Comparison of ENCODE assay signal across 8 cellular contexts in genomic region chr13:30307194-30307965, GRCh38. TPM values are rescaled to one million over a fixed set of nuclear protein-coding genes. Genes with fewer than 3 reads are reported as not detected.
DNase-seq lines count a peak whose midpoint lies in the region; ATAC-seq and TF ChIP-seq lines count a peak whose summit lies in the region.

Gene KATNAL1, minus strand, starts transcription at chr13:30307551. Its CDS starts 23,774 bp downstream, at chr13:30283777.

- H3K9me3 ChIP-seq in heart right ventricle (no peaks in the 10 kb centered on the region), upper lobe of right lung (no peaks in the 10 kb centered on the region)

- peak within 1 kb of the TSS; percentile 78 to 98 (median 96) for H3K27ac ChIP-seq in heart right ventricle
- peak within 1 kb of the TSS; percentile 85 for H3K27ac ChIP-seq in upper lobe of right lung

- 0 to 1% methylated on average over 59 to 71 of the region's 71 CpGs for WGBS in heart right ventricle, 2 donors

- no peak for TF ChIP-seq CTCF in HFF-Myc (IDR thresholded peaks at IDR 0.05; ENCODE audit: low read depth, low read length, missing control alignments)
- no peak for TF ChIP-seq CTCF in heart right ventricle (IDR thresholded peaks at IDR 0.05)
- TF ChIP-seq CTCF in upper lobe of right lung (IDR thresholded peaks at IDR 0.05), result no peak

- peaks cover 0 to 63% (median 50%) of the 10 kb centered on the region in 9 donors for H3K4me1 ChIP-seq in heart right ventricle
- H3K4me1 ChIP-seq in upper lobe of right lung, result peaks cover 15% of the 10 kb centered on the region

- peak; percentile 17 for TF ChIP-seq POLR2A in GM10847 (IDR thresholded peaks at IDR 0.05; ENCODE audit: extremely low read depth, insufficient read length)

- H3K36me3 ChIP-seq in heart right ventricle (no peaks in the 10 kb centered on the region), upper lobe of right lung (no peaks in the 10 kb centered on the region)

- H3K27me3 ChIP-seq in heart right ventricle (no peaks in the 10 kb centered on the region), upper lobe of right lung (no peaks in the 10 kb centered on the region)

- intact Hi-C loops in heart right ventricle (cut with DNase I) (loop anchor here in 4 of 10 donors (5.0 to 10.0 kb wide), 4 partner anchors 35 to 310 kb away; partner anchors contain the start of gene USPL1 (in 4 of the 4)), posterior vena cava (cut with DNase I) (no loop called here), upper lobe of right lung (cut with DNase I) (no loop called here)

- H3K4me3 ChIP-seq in HFF-Myc (replicated peaks; ENCODE audit: low read depth, low read length) (peak within 1 kb of the TSS; percentile 64), heart right ventricle (peak within 1 kb of the TSS; percentile 89 to 99 (median 97)), upper lobe of right lung (peak within 1 kb of the TSS; percentile 80)

- DNase-seq in HFF-Myc (ENCODE audit: extremely low read depth, low read depth) (no peak), NAMALWA (ENCODE audit: low spot score) (peak; percentile 88), SW 1271 (lab: John Stamatoyannopoulos, UW) (peak; percentile 45 to 56), heart right ventricle (peak; percentile 78 to 85), posterior vena cava (ENCODE audit: low spot score) (peak; percentile 93), upper lobe of right lung (peak; percentile 88)
- peak; percentile 17 for DNase-seq in activated naive CD8-positive, alpha-beta T cell treated with anti-CD3 and anti-CD28 coated beads, Interleukin-2, amount 50 U/mL, for 16 hours (ENCODE audit: low read depth, low spot score)

- ATAC-seq in heart right ventricle (peak; percentile 81 to 94 (median 90)), upper lobe of right lung (peak; percentile 89)

RNA-seq across cellular contexts. Expression of gene KATNAL1, which starts in this region (rescaled TPM):
- 10 to 100 TPM; 36.0 to 61.9 (median 53.3) TPM for total RNA-seq in heart right ventricle
- polyA plus RNA-seq in heart right ventricle, result 1 to 10 TPM; 5.1 to 5.9 TPM
- 10 to 100 TPM; 44.8 to 59.5 TPM for total RNA-seq in posterior vena cava
- 17.5 TPM for total RNA-seq in upper lobe of right lung
